Comparison of ENCODE assay signal across 17 cellular contexts in genomic region chr1:156821801-156822200, GRCh38. TPM values are rescaled to one million over a fixed set of nuclear protein-coding genes. Genes with fewer than 3 reads are reported as not detected.
DNase-seq lines count a peak whose midpoint lies in the region; ATAC-seq and TF ChIP-seq lines count a peak whose summit lies in the region.
"Had no signal": no experiment of that assay in that cellular context is flagged by ENCODE, and none has a peak within 500 bp of the region (broad histone marks: within the 10 kb centered on the region; RNA-seq: fewer than 3 reads in every experiment).

No MANE protein-coding gene starts in this region.

- peaks cover 31% of the 10 kb centered on the region for H3K4me1 Mint-ChIP-seq in activated T-cell treated with anti-CD3 and anti-CD28 coated beads, Interleukin-2, amount 50 U/mL, for 4 hours (ENCODE audit: low read depth)

- no peaks in the 10 kb centered on the region for H3K36me3 Mint-ChIP-seq in activated T-cell treated with anti-CD3 and anti-CD28 coated beads, Interleukin-2, amount 50 U/mL, for 4 hours (ENCODE audit: insufficient read depth)

- TF ChIP-seq CTCF in fibroblast of the aortic adventitia (IDR thresholded peaks at IDR 0.05; ENCODE audit: insufficient read depth, low read length): no peak

- ATAC-seq in activated T-cell treated with anti-CD3 and anti-CD28 coated beads, Interleukin-2, amount 50 U/mL, for 4 hours: peak; percentile 77 to 81
- ATAC-seq: left ventricle myocardium superior had no signal

- no peak overlapping the region for H3K4me3 Mint-ChIP-seq in activated T-cell treated with anti-CD3 and anti-CD28 coated beads, Interleukin-2, amount 50 U/mL, for 4 hours

- no peaks in the 10 kb centered on the region for H3K9me3 Mint-ChIP-seq in activated T-cell treated with anti-CD3 and anti-CD28 coated beads, Interleukin-2, amount 50 U/mL, for 4 hours

- peak in 2 of 3 donors; percentile 31 to 47 for DNase-seq in stimulated activated CD4-positive, alpha-beta T cell treated with anti-CD3 and anti-CD28 coated beads, Interleukin-12 subunit alpha, Interleukin-12 subunit beta, amount 100 ng/mL, for 48 hours (ENCODE audit: low read depth in 2 of 3, low spot score in 1 of 3)
- DNase-seq in stimulated activated CD4-positive, alpha-beta T cell treated with anti-CD3 and anti-CD28 coated beads, Interleukin-4, amount 100 ng/mL, for 1 hour: no peak
- no peak for DNase-seq in activated T-cell treated with anti-CD3 and anti-CD28 coated beads, Interleukin-2, amount 50 U/mL, for 4 hours
- DNase-seq in fibroblast of the aortic adventitia (ENCODE audit: low read depth): peak; percentile 39
- DNase-seq in stromal cell of bone marrow (ENCODE audit: low read depth): peak; percentile 36
- no peak for DNase-seq in NCI-H526 (lab: John Stamatoyannopoulos, UW)
- DNase-seq in globus pallidus (ENCODE audit: low spot score): no peak
- DNase-seq in foreskin melanocyte: no peak
- DNase-seq: amniotic stem cell; effector CD4-positive, alpha-beta T cell; heart left ventricle; left ventricle myocardium superior; NCI-H1417; NCI-H69; SHP77 had no signal

- H3K27me3 Mint-ChIP-seq in activated T-cell treated with anti-CD3 and anti-CD28 coated beads, Interleukin-2, amount 50 U/mL, for 4 hours (ENCODE audit: low read depth): no peaks in the 10 kb centered on the region

- no peak overlapping the region for H3K4me3 ChIP-seq in fibroblast of the aortic adventitia (ENCODE audit: low read depth, low read length)
- H3K4me3 ChIP-seq: BLaER1, heart left ventricle had no signal

RNA-seq across cellular contexts. Expression of gene SH2D2A, which starts 5.2 kb away (rescaled TPM):
- total RNA-seq in activated T-cell treated with anti-CD3 and anti-CD28 coated beads, Interleukin-2, amount 50 U/mL, for 4 hours: 100 to 1,000 TPM; 200 to 245 (median 214) TPM
- total RNA-seq in fibroblast of the aortic adventitia (ENCODE audit: low replicate concordance): not detected in 2 replicates

RNA-seq across cellular contexts. Expression of gene INSRR, which starts 37.1 kb away (rescaled TPM):
- total RNA-seq in activated T-cell treated with anti-CD3 and anti-CD28 coated beads, Interleukin-2, amount 50 U/mL, for 4 hours: under 1 TPM in 1 of 3 donors, not detected in 2; 0.11 TPM
- 0.08 TPM in 1 of 2 replicates, not detected in the other for total RNA-seq in fibroblast of the aortic adventitia (ENCODE audit: low replicate concordance)
- total RNA-seq: G401 had no signal

RNA-seq across cellular contexts. Expression of gene NTRK1, which starts 38.9 kb away (rescaled TPM):
- 1 to 10 TPM in 2 of 3 donors, under 1 TPM in 1; 0.55 to 2.4 (median 1.8) TPM for total RNA-seq in activated T-cell treated with anti-CD3 and anti-CD28 coated beads, Interleukin-2, amount 50 U/mL, for 4 hours
- 0.09 TPM in 1 of 2 replicates, not detected in the other for total RNA-seq in fibroblast of the aortic adventitia (ENCODE audit: low replicate concordance)

RNA-seq across cellular contexts. Expression of gene PRCC, which starts 54.5 kb away (rescaled TPM):
- 100 to 1,000 TPM; 108 to 111 (median 111) TPM for total RNA-seq in activated T-cell treated with anti-CD3 and anti-CD28 coated beads, Interleukin-2, amount 50 U/mL, for 4 hours
- 28.3 and 33.8 TPM in 2 replicates for total RNA-seq in fibroblast of the aortic adventitia (ENCODE audit: low replicate concordance)

Comparison
In these comparisons a context has a peak if more than half of its experiments do, and no peak if none do; other contexts are left out.
1. DNase-seq: peak in stimulated activated CD4-positive, alpha-beta T cell treated with anti-CD3 and anti-CD28 coated beads, Interleukin-12 subunit alpha, Interleukin-12 subunit beta, amount 100 ng/mL, for 48 hours (2 of 3), fibroblast of the aortic adventitia (single experiment) and stromal cell of bone marrow (single experiment); none in stimulated activated CD4-positive, alpha-beta T cell treated with anti-CD3 and anti-CD28 coated beads, Interleukin-4, amount 100 ng/mL, for 1 hour (single experiment), activated T-cell treated with anti-CD3 and anti-CD28 coated beads, Interleukin-2, amount 50 U/mL, for 4 hours (single experiment), NCI-H526 (0 of 2), globus pallidus (single experiment) and foreskin melanocyte (single experiment).
2. RNA of gene SH2D2A, which starts 5.2 kb away (total RNA-seq): 200 to 245 TPM in activated T-cell treated with anti-CD3 and anti-CD28 coated beads, Interleukin-2, amount 50 U/mL, for 4 hours; not detected in fibroblast of the aortic adventitia; every median in the first group is over 100 times any median in the second.